Comparison of ENCODE assay signal across 17 cellular contexts in genomic region chr3:38723569-38724391, GRCh38.
DNase-seq lines count a peak whose midpoint lies in the region; TF ChIP-seq lines count a peak whose summit lies in the region.
"Had no signal": no experiment of that assay in that cellular context is flagged by ENCODE, and none has a peak within 500 bp of the region (broad histone marks: within the 10 kb centered on the region; RNA-seq: fewer than 3 reads in every experiment).

No MANE protein-coding gene starts in this region.

- DNase-seq in NCI-H1092 (lab: John Stamatoyannopoulos, UW) (peak; percentile 0), NCI-H1092 treated with DMSO at 0.1 percent for 48 hours (lab: John Stamatoyannopoulos, UW) (no peak), OCI-M1 (lab: John Stamatoyannopoulos, UW) (peak; percentile 91), fibroblast of lung (ENCODE audit: low read depth in 2 of 2) (peak in 1 of 2 donors; percentile 25), myocyte (ENCODE audit: low read depth) (peak; percentile 57), COR-L47 (lab: John Stamatoyannopoulos, UW) (no peak), amygdala (lab: John Stamatoyannopoulos, UW) (no peak), anterior cingulate cortex (lab: John Stamatoyannopoulos, UW) (no peak)
- DNase-seq: activated CD4-positive, alpha-beta T cell treated with anti-CD3 and anti-CD28 coated beads for 4 hours; activated gamma-delta T cell; adrenal gland; DMS 273 treated with DMSO at 0.1 percent for 48 hours; hypothalamus; kidney; NCI-H2029 had no signal

- H3K9me3 ChIP-seq in fibroblast of lung (ENCODE audit: control insufficient read depth, insufficient read depth, low read depth, low read length): no peaks in the 10 kb centered on the region
- H3K9me3 ChIP-seq: adrenal gland had no signal

- peak overlapping the region; percentile 56 for H3K27ac ChIP-seq in fibroblast of lung (ENCODE audit: insufficient read depth, low read length)
- H3K27ac ChIP-seq: 22Rv1, adrenal gland, neural progenitor cell had no signal

- peaks cover 19% of the 10 kb centered on the region for H3K4me1 ChIP-seq in fibroblast of lung (ENCODE audit: control insufficient read depth, extremely low read depth, insufficient read depth, low read length)
- H3K4me1 ChIP-seq: adrenal gland, neural progenitor cell had no signal

- TF ChIP-seq CTCF in fibroblast of lung (conservative IDR thresholded peaks at IDR 0.05 in 1 of 2, IDR thresholded peaks at IDR 0.05 in 1 of 2; ENCODE audit: low read depth in 1 of 2, low read length in 2 of 2): no peak

- H3K27me3 ChIP-seq in fibroblast of lung (ENCODE audit: control insufficient read depth, insufficient read depth, low read length): no peaks in the 10 kb centered on the region
- H3K27me3 ChIP-seq: adrenal gland, neural progenitor cell had no signal

- H3K79me2 ChIP-seq in fibroblast of lung (ENCODE audit: control insufficient read depth, insufficient read depth, low read length): no peaks in the 10 kb centered on the region

- H3K4me2 ChIP-seq in fibroblast of lung (ENCODE audit: extremely low read depth, insufficient read depth, low read length): no peak overlapping the region
- H3K4me2 ChIP-seq: neural progenitor cell had no signal

- H3K9ac ChIP-seq in fibroblast of lung (ENCODE audit: insufficient read depth, low read length): no peak overlapping the region
- H3K9ac ChIP-seq: neural progenitor cell had no signal

- H4K20me1 ChIP-seq in fibroblast of lung (ENCODE audit: control insufficient read depth, extremely low read depth, insufficient read depth, low read length): no peaks in the 10 kb centered on the region

- H3K36me3 ChIP-seq in fibroblast of lung (ENCODE audit: control insufficient read depth, insufficient read depth, low read length): no peaks in the 10 kb centered on the region
- H3K36me3 ChIP-seq: adrenal gland, neural progenitor cell had no signal

- no peak overlapping the region for H3K4me3 ChIP-seq in fibroblast of lung (replicated peaks in 1 of 4; ENCODE audit: control extremely low read depth in 1 of 4, insufficient read depth in 1 of 4, low read depth in 3 of 4, low read length in 4 of 4)
- H3K4me3 ChIP-seq: adrenal gland, neural progenitor cell had no signal

- H2AFZ ChIP-seq in fibroblast of lung (ENCODE audit: low read length): no peak overlapping the region
- H2AFZ ChIP-seq: neural progenitor cell had no signal

Comparison
In these comparisons a context has a peak if more than half of its experiments do, and no peak if none do; other contexts are left out.
1. DNase-seq: peak in NCI-H1092 (single experiment), OCI-M1 (single experiment) and myocyte (single experiment); none in NCI-H1092 treated with DMSO at 0.1 percent for 48 hours (single experiment), COR-L47 (single experiment), amygdala (0 of 56) and anterior cingulate cortex (0 of 58).